In the genomic region with DNA sequence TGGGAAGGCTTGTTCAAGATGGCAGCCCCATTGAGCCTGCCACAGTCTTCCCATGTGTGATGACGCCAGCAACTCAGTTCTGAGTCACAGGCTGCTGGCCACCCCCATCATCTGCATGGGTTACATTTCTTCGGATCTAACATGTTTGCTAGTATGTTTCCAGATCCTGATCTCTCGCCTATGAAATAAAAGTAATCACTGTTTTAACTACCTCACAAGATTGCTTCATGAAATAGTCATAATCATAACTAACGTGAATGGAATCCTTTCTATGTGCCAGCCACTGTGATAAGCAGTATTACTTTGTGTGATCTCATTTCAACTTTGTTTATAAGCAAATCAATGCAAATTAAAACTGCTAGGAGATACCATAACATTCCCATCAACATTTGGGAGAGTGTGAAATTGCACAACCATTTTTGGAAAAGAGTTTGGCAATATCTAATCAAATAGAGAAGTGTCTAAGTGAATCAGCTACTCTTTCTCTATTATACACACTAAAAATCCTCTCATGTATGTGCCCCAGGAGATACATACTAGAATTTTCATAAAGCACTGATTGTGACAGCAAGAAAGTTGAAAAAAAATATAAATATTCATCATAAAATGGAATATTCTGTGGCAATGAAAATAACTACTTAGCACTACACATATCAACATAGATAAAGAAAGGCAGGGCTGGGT, we compare ENCODE assay signal across 24 cellular contexts.
A peak's percentile ranks its signal among the peaks of the same experiment; 100 is the strongest.
DNase-seq lines count a peak whose midpoint lies in the region; ATAC-seq, FAIRE-seq and TF ChIP-seq lines count a peak whose summit lies in the region.
"Had no signal": no experiment of that assay in that cellular context is flagged by ENCODE, and none has a peak within 500 bp of the region (broad histone marks: within the 10 kb centered on the region; RNA-seq: fewer than 3 reads in every experiment).

No MANE protein-coding gene starts in this region.

- intact Hi-C loops in HepG2 (cut with micrococcal nuclease; ENCODE audit: unreplicated experiment) (loop anchor here (10.0 kb wide), 1 partner anchor 686 kb away; no protein-coding TSS in a partner anchor), right lobe of liver (cut with DNase I) (no loop called here), head of caudate nucleus (cut with DNase I) (no loop called here)

- H3K9ac ChIP-seq in HepG2 (ENCODE audit: insufficient read depth, low read depth, low read length), result no peak overlapping the region

- peaks cover 2 to 66% of the 10 kb centered on the region in 2 experiments; a peak in 4 of 5 replicates for H3K27me3 ChIP-seq in HepG2 (ENCODE audit: control insufficient read depth in 1 of 2, insufficient read depth in 2 of 2, low read length in 2 of 2)
- no peaks in the 10 kb centered on the region for H3K27me3 ChIP-seq in right lobe of liver
- H3K27me3 ChIP-seq in foreskin keratinocyte, result no peaks in the 10 kb centered on the region

- TF ChIP-seq RAD21 in HepG2 (CRISPR knock-in tag; IDR thresholded peaks at IDR 0.05), result no peak

- no peak overlapping the region for H2AFZ ChIP-seq in HepG2 (ENCODE audit: low read length)

- TF ChIP-seq EP300 in HepG2 (IDR thresholded peaks at IDR 0.05; ENCODE audit: low read depth in 2 of 2, low read length in 2 of 2) (no peak), HepG2 (CRISPR knock-in tag; IDR thresholded peaks at IDR 0.05; ENCODE audit: borderline replicate concordance) (no peak)

- H3K79me2 ChIP-seq in HepG2 (ENCODE audit: insufficient read depth, low read length), result no peaks in the 10 kb centered on the region

- TF ChIP-seq CTCF in HepG2 (CRISPR knock-in tag; IDR thresholded peaks at IDR 0.05) (no peak), right lobe of liver (IDR thresholded peaks at IDR 0.05) (no peak), foreskin keratinocyte (conservative IDR thresholded peaks at IDR 0.05) (no peak)

- 85% methylated on average over 4 of the region's 4 CpGs for WGBS in HepG2 (ENCODE audit: low lambda C conversion rate)
- 81% methylated on average over 4 of the region's 4 CpGs for WGBS in right lobe of liver (ENCODE audit: insufficient coverage, low coverage, low lambda C conversion rate, missing lambda C conversion rate)

- H3K4me1 ChIP-seq in HepG2 (ENCODE audit: insufficient read depth, low read length) (peaks cover 20% of the 10 kb centered on the region), right lobe of liver (peaks cover 0 to 22% (median 0%) of the 10 kb centered on the region in 4 donors), foreskin keratinocyte (no peaks in the 10 kb centered on the region)
- H3K4me1 ChIP-seq: A549, esophagus squamous epithelium had no signal

- H3K4me3 ChIP-seq in HepG2 (replicated peaks in 1 of 3; ENCODE audit: insufficient read depth in 1 of 3, low read depth in 2 of 3, low read length in 3 of 3) (no peak overlapping the region), right lobe of liver (no peak overlapping the region)
- H3K4me3 ChIP-seq: A549, esophagus squamous epithelium had no signal

- POLR2A ChIA-PET in HepG2 (lab: Yijun Ruan, JAX), result no interaction called here

- H3K27ac ChIP-seq in HepG2 (ENCODE audit: extremely low read length, insufficient read depth, low read length) (no peak overlapping the region), right lobe of liver (no peak overlapping the region), foreskin keratinocyte (no peak overlapping the region)
- H3K27ac ChIP-seq: A549, esophagus squamous epithelium, VCaP had no signal

- BruUV-seq in HepG2 (replicated peaks; lab: Mats Ljungman, UMichigan), result no TSS peak

- no peak overlapping the region for H3K4me2 ChIP-seq in HepG2 (ENCODE audit: low read depth, low read length)
- H3K4me2 ChIP-seq: A549 had no signal

- TF ChIP-seq POLR2A in HepG2 (IDR thresholded peaks at IDR 0.05; ENCODE audit: insufficient read depth in 1 of 2, low read depth in 2 of 2, low read length in 2 of 2) (no peak), right lobe of liver (IDR thresholded peaks at IDR 0.05) (no peak)

- H4K20me1 ChIP-seq in HepG2 (ENCODE audit: insufficient read depth, low read length), result peaks cover 17% of the 10 kb centered on the region; the same call in 1 of the 2 replicates

- no peaks in the 10 kb centered on the region for H3K36me3 ChIP-seq in HepG2 (replicated peaks in 1 of 2; ENCODE audit: control insufficient read depth in 1 of 2, insufficient read depth in 2 of 2, low read length in 2 of 2)
- H3K36me3 ChIP-seq in right lobe of liver, result no peaks in the 10 kb centered on the region
- H3K36me3 ChIP-seq: esophagus squamous epithelium had no signal

- DNase-seq in HepG2 (ENCODE audit: low spot score) (no peak), right lobe of liver (no peak), amniotic epithelial cell (ENCODE audit: low read depth) (peak; percentile 5), foreskin keratinocyte (peak; percentile 29 to 49), NCI-H345 treated with DMSO at 0.1 percent for 48 hours (lab: John Stamatoyannopoulos, UW; ENCODE audit: unreplicated experiment) (no peak), head of caudate nucleus (no peak)
- DNase-seq: activated CD4-positive, alpha-beta T cell treated with anti-CD3 and anti-CD28 coated beads, Interleukin-2, amount 50 U/mL, for 4 hours; activated gamma-delta T cell; DMS53; effector memory CD4-positive, alpha-beta T cell; esophagus squamous epithelium; H9; immature natural killer cell; KG1; NCI-H187; NCI-H748 treated with DMSO at 0.1 percent for 48 hours; occipital lobe; OCI-M1; retina; T-helper 2 cell had no signal

- CTCF ChIA-PET in HepG2 (lab: Yijun Ruan, JAX; ENCODE audit: low intra/inter-chr PET ratio, low total read pairs), result no interaction called here

- ATAC-seq in HepG2 (no peak), right lobe of liver (no peak), foreskin keratinocyte (peak; percentile 65), GM21576 (IDR thresholded peaks at IDR 0.05; ENCODE audit: unreplicated experiment) (no peak), esophagus mucosa (no peak)
- ATAC-seq: A549 had no signal

- FAIRE-seq in HepG2 (lab: Jason Lieb, UNC), result no peak
- FAIRE-seq: A549 had no signal

- in situ Hi-C loops in HepG2 (cut with HindIII; ENCODE audit: extremely low pct_ligation_motif_present, low pct_unique_long_range_greater_than_20kb), result no loop called here

- no peaks in the 10 kb centered on the region for H3K9me3 ChIP-seq in HepG2 (ENCODE audit: low read length)
- H3K9me3 ChIP-seq in right lobe of liver, result no peaks in the 10 kb centered on the region
- H3K9me3 ChIP-seq: esophagus squamous epithelium had no signal

TF ChIP-seq in HepG2, 621 proteins besides CTCF, POLR2A, EP300 and RAD21:
- TF ChIP-seq AKAP8 (CRISPR knock-in tag; IDR thresholded peaks at IDR 0.05) (no peak), ZNF780A (CRISPR knock-in tag; IDR thresholded peaks at IDR 0.05) (no peak), CEBPB (IDR thresholded peaks at IDR 0.05; ENCODE audit: borderline replicate concordance, low read depth, low read length) (peak; percentile 14; the same call in 1 of the 2 replicates), ZNF773 (CRISPR knock-in tag; IDR thresholded peaks at IDR 0.05; ENCODE audit: borderline replicate concordance) (no peak)
- TF ChIP-seq, protein P1, sequence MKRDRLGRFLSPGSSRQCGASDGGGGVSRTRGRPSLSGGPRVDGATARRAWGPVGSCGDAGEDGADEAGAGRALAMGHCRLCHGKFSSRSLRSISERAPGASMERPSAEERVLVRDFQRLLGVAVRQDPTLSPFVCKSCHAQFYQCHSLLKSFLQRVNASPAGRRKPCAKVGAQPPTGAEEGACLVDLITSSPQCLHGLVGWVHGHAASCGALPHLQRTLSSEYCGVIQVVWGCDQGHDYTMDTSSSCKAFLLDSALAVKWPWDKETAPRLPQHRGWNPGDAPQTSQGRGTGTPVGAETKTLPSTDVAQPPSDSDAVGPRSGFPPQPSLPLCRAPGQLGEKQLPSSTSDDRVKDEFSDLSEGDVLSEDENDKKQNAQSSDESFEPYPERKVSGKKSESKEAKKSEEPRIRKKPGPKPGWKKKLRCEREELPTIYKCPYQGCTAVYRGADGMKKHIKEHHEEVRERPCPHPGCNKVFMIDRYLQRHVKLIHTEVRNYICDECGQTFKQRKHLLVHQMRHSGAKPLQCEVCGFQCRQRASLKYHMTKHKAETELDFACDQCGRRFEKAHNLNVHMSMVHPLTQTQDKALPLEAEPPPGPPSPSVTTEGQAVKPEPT (CRISPR knock-in tag; IDR thresholded peaks at IDR 0.05; ENCODE audit: low read depth), result no peak
- TF ChIP-seq, protein P2, sequence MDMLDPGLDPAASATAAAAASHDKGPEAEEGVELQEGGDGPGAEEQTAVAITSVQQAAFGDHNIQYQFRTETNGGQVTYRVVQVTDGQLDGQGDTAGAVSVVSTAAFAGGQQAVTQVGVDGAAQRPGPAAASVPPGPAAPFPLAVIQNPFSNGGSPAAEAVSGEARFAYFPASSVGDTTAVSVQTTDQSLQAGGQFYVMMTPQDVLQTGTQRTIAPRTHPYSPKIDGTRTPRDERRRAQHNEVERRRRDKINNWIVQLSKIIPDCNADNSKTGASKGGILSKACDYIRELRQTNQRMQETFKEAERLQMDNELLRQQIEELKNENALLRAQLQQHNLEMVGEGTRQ (IDR thresholded peaks at IDR 0.05; ENCODE audit: low read depth, low read length), result no peak
- TF ChIP-seq, protein P2 (CRISPR knock-in tag; IDR thresholded peaks at IDR 0.05; ENCODE audit: borderline replicate concordance), result no peak

Comparison
In these comparisons a context has a peak if more than half of its experiments do, and no peak if none do; other contexts are left out.
1. DNase-seq: peak in amniotic epithelial cell (single experiment) and foreskin keratinocyte (2 of 2); none in HepG2 (single experiment), right lobe of liver (0 of 3), NCI-H345 treated with DMSO at 0.1 percent for 48 hours (single experiment) and head of caudate nucleus (0 of 42).